12 cellular contexts compared by ENCODE assay signal in genomic region chr6:34602318-34603111, GRCh38. TPM values are rescaled to one million over a fixed set of nuclear protein-coding genes. Genes with fewer than 3 reads are reported as not detected.
DNase-seq lines count a peak whose midpoint lies in the region; ATAC-seq and TF ChIP-seq lines count a peak whose summit lies in the region.
"Had no signal": no experiment of that assay in that cellular context is flagged by ENCODE, and none has a peak within 500 bp of the region (broad histone marks: within the 10 kb centered on the region; RNA-seq: fewer than 3 reads in every experiment).

No MANE protein-coding gene starts in this region.

- TF ChIP-seq CTCF in kidney epithelial cell (IDR thresholded peaks at IDR 0.05; ENCODE audit: insufficient read depth, low read length, poor library complexity, severe bottlenecking), result no peak
- TF ChIP-seq CTCF in dorsolateral prefrontal cortex (IDR thresholded peaks at IDR 0.05 in 54 of 56, conservative IDR thresholded peaks at IDR 0.05 in 2 of 56; ENCODE audit: low read depth in 1 of 56, partially characterized antibody in 56 of 56), result no peak
- TF ChIP-seq CTCF in CD14-positive monocyte (IDR thresholded peaks at IDR 0.05), result no peak

- no peak overlapping the region for H3K27ac Mint-ChIP-seq in CD14-positive monocyte
- H3K27ac Mint-ChIP-seq: T-helper 1 cell treated with Interleukin-12 subunit alpha and Interleukin-12 subunit beta and Interleukin-4 antibody, amounts not matched to agents 30 μg/mL and 1 μg/mL, for 36 hours had no signal

- H3K27ac ChIP-seq in BLaER1 (no peak overlapping the region), dorsolateral prefrontal cortex (peak overlapping the region in 11 of 59 donors; percentile 5 to 94 (median 22))

- H3K4me3 ChIP-seq in BLaER1 (no peak overlapping the region), kidney epithelial cell (ENCODE audit: low read depth, low read length) (no peak overlapping the region), dorsolateral prefrontal cortex (no peak overlapping the region)
- H3K4me3 ChIP-seq: GM12878 had no signal

- H4K20me1 ChIP-seq in BLaER1, result peaks cover 69% of the 10 kb centered on the region

- no peaks in the 10 kb centered on the region for H3K9me3 ChIP-seq in BLaER1

- H3K4me1 ChIP-seq in BLaER1, result peaks cover 19% of the 10 kb centered on the region

- H3K4me3 Mint-ChIP-seq in CD14-positive monocyte, result no peak overlapping the region
- H3K4me3 Mint-ChIP-seq: T-helper 1 cell treated with Interleukin-12 subunit alpha and Interleukin-12 subunit beta and Interleukin-4 antibody, amounts not matched to agents 30 μg/mL and 1 μg/mL, for 36 hours had no signal

- H3K4me1 Mint-ChIP-seq in CD14-positive monocyte, result peaks cover 5% of the 10 kb centered on the region

- H3K27me3 ChIP-seq in BLaER1 (no peaks in the 10 kb centered on the region), kidney epithelial cell (ENCODE audit: control insufficient read depth, insufficient read depth, low read length) (no peaks in the 10 kb centered on the region), dorsolateral prefrontal cortex (no peaks in the 10 kb centered on the region)

- H3K9me3 Mint-ChIP-seq in CD14-positive monocyte, result peaks cover 0 to 2% (median 0%) of the 10 kb centered on the region in 7 donors
- H3K9me3 Mint-ChIP-seq: T-helper 1 cell treated with Interleukin-12 subunit alpha and Interleukin-12 subunit beta and Interleukin-4 antibody, amounts not matched to agents 30 μg/mL and 1 μg/mL, for 36 hours had no signal

- H3K36me3 ChIP-seq in BLaER1, result peaks cover 86% of the 10 kb centered on the region
- H3K36me3 ChIP-seq in kidney epithelial cell (ENCODE audit: control insufficient read depth, insufficient read depth, low read length), result no peaks in the 10 kb centered on the region

- peaks cover 60 to 62% of the 10 kb centered on the region in 2 donors for H3K36me3 Mint-ChIP-seq in CD14-positive monocyte

- DNase-seq in NCI-H1105 treated with DMSO at 0.1 percent for 48 hours (lab: John Stamatoyannopoulos, UW), result peak; percentile 46
- peak; percentile 15 for DNase-seq in SHP77 treated with DMSO at 0.1 percent for 48 hours (lab: John Stamatoyannopoulos, UW)
- peak; percentile 12 for DNase-seq in kidney epithelial cell (ENCODE audit: low read depth)
- no peak for DNase-seq in dorsolateral prefrontal cortex
- no peak for DNase-seq in CD14-positive monocyte (ENCODE audit: low spot score)
- DNase-seq in stimulated activated naive CD4-positive, alpha-beta T cell (lab: John Stamatoyannopoulos, UW), result no peak
- DNase-seq: dermis blood vessel endothelial cell, NCI-H1930 had no signal

- no peak for ATAC-seq in HG03460 (IDR thresholded peaks at IDR 0.05; ENCODE audit: unreplicated experiment)
- ATAC-seq: GM12878 had no signal

- H3K27me3 Mint-ChIP-seq in CD14-positive monocyte (ENCODE audit: low read depth in 3 of 3), result no peaks in the 10 kb centered on the region

- intact Hi-C loops in dorsolateral prefrontal cortex (cut with DNase I), result loop anchor here in 1 of 2 donors (5.0 kb wide), 1 partner anchor 75 kb away; no protein-coding TSS in a partner anchor
- intact Hi-C loops in CD14-positive monocyte (cut with micrococcal nuclease), result loop anchor here in 1 of 2 donors (10.0 kb wide), 1 partner anchor 438 kb away; no protein-coding TSS in a partner anchor

- peak overlapping the region; percentile 40 for H3K9ac ChIP-seq in BLaER1

- peak overlapping the region; percentile 66 for H3K4me2 ChIP-seq in BLaER1

RNA-seq across cellular contexts. Expression of gene SPDEF, which starts 46.4 kb away (rescaled TPM):
- total RNA-seq in kidney epithelial cell, result not detected in 2 replicates
- 1 to 10 TPM in 63 of 120 experiments, under 1 TPM in 54, not detected in 3; 0.28 to 3.0 (median 1.1) TPM for total RNA-seq in dorsolateral prefrontal cortex
- polyA plus RNA-seq in CD14-positive monocyte, result not detected
- total RNA-seq: GM12878 had no signal
- polyA plus RNA-seq: GM12878 had no signal

Comparison
In these comparisons a context has a peak if more than half of its experiments do, and no peak if none do; other contexts are left out.
1. DNase-seq: peak in NCI-H1105 treated with DMSO at 0.1 percent for 48 hours (single experiment), SHP77 treated with DMSO at 0.1 percent for 48 hours (single experiment) and kidney epithelial cell (single experiment); none in dorsolateral prefrontal cortex (0 of 10), CD14-positive monocyte (single experiment) and stimulated activated naive CD4-positive, alpha-beta T cell (0 of 6).